Comparison of ENCODE assay signal across 18 cellular contexts in genomic region chr2:67572721-67573485, GRCh38.
DNase-seq lines count a peak whose midpoint lies in the region; ATAC-seq, FAIRE-seq and TF ChIP-seq lines count a peak whose summit lies in the region.
"Had no signal": no experiment of that assay in that cellular context is flagged by ENCODE, and none has a peak within 500 bp of the region (broad histone marks: within the 10 kb centered on the region; RNA-seq: fewer than 3 reads in every experiment).

No MANE protein-coding gene starts in this region.

- H3K36me3 Mint-ChIP-seq in nephron (ENCODE audit: low read depth), result no peaks in the 10 kb centered on the region
- H3K36me3 Mint-ChIP-seq: activated naive CD4-positive, alpha-beta T cell treated with anti-CD3 and anti-CD28 coated beads, Interleukin-2, amount 50 U/mL, for 24 hours; stimulated activated effector memory CD8-positive, alpha-beta T cell treated with anti-CD3 and anti-CD28 coated beads, Interleukin-12 subunit alpha, Interleukin-12 subunit beta, amount 100 ng/mL, for 72 hours had no signal

- TF ChIP-seq POLR2A in esophagus muscularis mucosa (IDR thresholded peaks at IDR 0.05; ENCODE audit: low read depth), result no peak

- no peak for FAIRE-seq in RCC 7860 (lab: Jason Lieb, UNC)

- H3K27me3 ChIP-seq in MG63 (no peaks in the 10 kb centered on the region), esophagus muscularis mucosa (no peaks in the 10 kb centered on the region)
- H3K27me3 ChIP-seq: sigmoid colon, upper lobe of left lung had no signal

- TF ChIP-seq CTCF in AG10803 (conservative IDR thresholded peaks at IDR 0.05; ENCODE audit: low read length), result no peak
- no peak for TF ChIP-seq CTCF in esophagus muscularis mucosa (IDR thresholded peaks at IDR 0.05)
- no peak for TF ChIP-seq CTCF in nephron (IDR thresholded peaks at IDR 0.05; ENCODE audit: unreplicated experiment in 3 of 3)
- no peak for TF ChIP-seq CTCF in coronary artery (IDR thresholded peaks at IDR 0.05)

- H3K4me3 ChIP-seq in AG10803 (ENCODE audit: low read length) (no peak overlapping the region), MG63 (no peak overlapping the region), esophagus muscularis mucosa (no peak overlapping the region), coronary artery (no peak overlapping the region)
- H3K4me3 ChIP-seq: sigmoid colon, upper lobe of left lung had no signal

- H3K9me3 ChIP-seq in MG63 (peaks cover 11% of the 10 kb centered on the region), esophagus muscularis mucosa (no peaks in the 10 kb centered on the region)
- H3K9me3 ChIP-seq: sigmoid colon, upper lobe of left lung had no signal

- DNase-seq in AG10803 (ENCODE audit: low read depth) (peak; percentile 45), MG63 (peak; percentile 86), esophagus muscularis mucosa (ENCODE audit: extremely low spot score) (peak; percentile 90), coronary artery (ENCODE audit: low spot score) (no peak), HEK293T (ENCODE audit: extremely low spot score) (no peak), RCC 7860 (ENCODE audit: low spot score) (no peak)
- DNase-seq: activated CD4-positive, alpha-beta T cell treated with anti-CD3 and anti-CD28 coated beads for 36 hours; activated CD8-positive, alpha-beta memory T cell treated with anti-CD3 and anti-CD28 coated beads, Interleukin-2, amount 50 U/mL, for 48 hours; cerebellar nuclear complex; NCI-H2081 treated with DMSO at 0.1 percent for 48 hours; NCI-H774; sigmoid colon; T-helper 9 cell; upper lobe of left lung had no signal

- ATAC-seq in HG02798 (IDR thresholded peaks at IDR 0.05; ENCODE audit: poor library complexity, unreplicated experiment), result no peak
- ATAC-seq: activated CD4-positive, alpha-beta T cell treated with anti-CD3 and anti-CD28 coated beads for 36 hours; stimulated activated effector memory CD8-positive, alpha-beta T cell treated with anti-CD3 and anti-CD28 coated beads, Interleukin-12 subunit alpha, Interleukin-12 subunit beta, amount 100 ng/mL, for 72 hours had no signal

- H3K36me3 ChIP-seq in MG63 (no peaks in the 10 kb centered on the region), esophagus muscularis mucosa (no peaks in the 10 kb centered on the region)
- H3K36me3 ChIP-seq: sigmoid colon, upper lobe of left lung had no signal

- H3K27ac ChIP-seq in esophagus muscularis mucosa (replicated peaks in 1 of 4) (no peak overlapping the region), coronary artery (no peak overlapping the region)
- H3K27ac ChIP-seq: sigmoid colon, upper lobe of left lung had no signal

- H3K27ac Mint-ChIP-seq in nephron, result peak overlapping the region in 2 of 3 experiments; percentile 17 to 18
- H3K27ac Mint-ChIP-seq: activated CD4-positive, alpha-beta T cell treated with anti-CD3 and anti-CD28 coated beads for 36 hours; activated naive CD4-positive, alpha-beta T cell treated with anti-CD3 and anti-CD28 coated beads, Interleukin-2, amount 50 U/mL, for 24 hours; stimulated activated effector memory CD8-positive, alpha-beta T cell treated with anti-CD3 and anti-CD28 coated beads, Interleukin-12 subunit alpha, Interleukin-12 subunit beta, amount 100 ng/mL, for 72 hours had no signal

- peaks cover 18% of the 10 kb centered on the region for H3K4me1 Mint-ChIP-seq in nephron
- H3K4me1 Mint-ChIP-seq: activated CD4-positive, alpha-beta T cell treated with anti-CD3 and anti-CD28 coated beads for 36 hours; activated naive CD4-positive, alpha-beta T cell treated with anti-CD3 and anti-CD28 coated beads, Interleukin-2, amount 50 U/mL, for 24 hours; stimulated activated effector memory CD8-positive, alpha-beta T cell treated with anti-CD3 and anti-CD28 coated beads, Interleukin-12 subunit alpha, Interleukin-12 subunit beta, amount 100 ng/mL, for 72 hours had no signal

- POLR2A ChIA-PET in HEK293T (lab: Yijun Ruan, JAX), result no interaction called here

- 57% methylated on average over 3 of the region's 3 CpGs for WGBS in esophagus muscularis mucosa

- no peaks in the 10 kb centered on the region for H3K4me1 ChIP-seq in esophagus muscularis mucosa
- H3K4me1 ChIP-seq: sigmoid colon, upper lobe of left lung had no signal

- intact Hi-C loops in esophagus muscularis mucosa (cut with DNase I), result no loop called here

- CTCF ChIA-PET in HEK293T (lab: Yijun Ruan, JAX), result no interaction called here

- H3K27me3 Mint-ChIP-seq in nephron (ENCODE audit: low read depth), result no peaks in the 10 kb centered on the region

- no peak for TF ChIP-seq EP300 in esophagus muscularis mucosa (IDR thresholded peaks at IDR 0.05)

- H3K4me3 Mint-ChIP-seq in nephron, result no peak overlapping the region
- H3K4me3 Mint-ChIP-seq: activated CD4-positive, alpha-beta T cell treated with anti-CD3 and anti-CD28 coated beads for 36 hours; activated naive CD4-positive, alpha-beta T cell treated with anti-CD3 and anti-CD28 coated beads, Interleukin-2, amount 50 U/mL, for 24 hours; stimulated activated effector memory CD8-positive, alpha-beta T cell treated with anti-CD3 and anti-CD28 coated beads, Interleukin-12 subunit alpha, Interleukin-12 subunit beta, amount 100 ng/mL, for 72 hours had no signal

- peaks cover 12% of the 10 kb centered on the region for H3K9me3 Mint-ChIP-seq in nephron

TF ChIP-seq in HEK293T, 16 proteins besides CTCF, POLR2A, EP300 and RAD21:
- no peak for TF ChIP-seq LEF1 (IDR thresholded peaks at IDR 0.05; ENCODE audit: borderline replicate concordance)
- no peak for TF ChIP-seq FOXM1 (IDR thresholded peaks at IDR 0.05; ENCODE audit: borderline replicate concordance)
- TF ChIP-seq HDGF (IDR thresholded peaks at IDR 0.05; ENCODE audit: borderline replicate concordance), result no peak
- no peak for TF ChIP-seq PKNOX1 (IDR thresholded peaks at IDR 0.05)

Comparison
In these comparisons a context has a peak if more than half of its experiments do, and no peak if none do; other contexts are left out.
1. DNase-seq: peak in AG10803 (single experiment), MG63 (single experiment) and esophagus muscularis mucosa (single experiment); none in coronary artery (single experiment), HEK293T (single experiment) and RCC 7860 (single experiment).